ENCODE assay signal across 8 cellular contexts in the genomic region with DNA sequence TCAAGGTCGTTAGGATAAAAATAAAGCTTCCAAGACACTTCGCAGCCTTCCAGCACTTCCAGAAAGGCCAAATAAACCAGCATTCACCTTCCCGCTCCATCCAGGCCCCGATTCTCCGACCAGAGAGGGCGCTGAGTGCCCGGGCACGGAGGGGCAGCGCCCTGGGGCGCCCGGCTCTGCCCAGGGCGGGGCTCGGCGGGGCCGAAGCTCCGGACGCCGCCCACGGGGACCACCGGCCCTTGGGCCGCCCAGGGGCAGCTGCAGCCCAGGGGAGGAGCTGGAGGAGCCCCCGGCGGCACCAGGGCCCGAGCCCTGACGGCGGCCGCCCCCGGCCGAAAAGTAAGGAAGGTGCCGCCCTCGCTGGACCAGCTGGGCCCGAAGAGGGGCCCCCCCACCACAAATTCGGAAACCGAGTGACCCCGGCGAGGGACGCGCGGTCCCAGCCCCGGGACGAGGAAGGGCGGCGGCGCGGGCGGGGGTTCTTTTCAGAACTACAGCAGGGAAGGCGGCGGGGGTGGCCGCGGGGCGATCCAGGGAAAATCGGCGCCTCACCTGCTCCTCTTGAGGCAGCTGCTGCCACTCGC. TPM values are rescaled to one million over a fixed set of nuclear protein-coding genes. Genes with fewer than 3 reads are reported as not detected.
DNase-seq lines count a peak whose midpoint lies in the region; ATAC-seq and TF ChIP-seq lines count a peak whose summit lies in the region.

No MANE protein-coding gene starts in this region.

- H3K4me2 ChIP-seq in BLaER1, result peak overlapping the region; percentile 87

- H3K36me3 ChIP-seq in BLaER1, result peaks cover 23% of the 10 kb centered on the region

- DNase-seq in OCI-M1 (lab: John Stamatoyannopoulos, UW), result peak; percentile 75
- peak; percentile 36 for DNase-seq in glutamatergic neuron
- DNase-seq in occipital lobe (lab: John Stamatoyannopoulos, UW), result peak; percentile 47
- DNase-seq in SK-N-DZ (ENCODE audit: low spot score), result no peak

- H3K9ac ChIP-seq in BLaER1, result peak overlapping the region; percentile 95

- H3K9me3 Mint-ChIP-seq in activated naive CD4-positive, alpha-beta T cell treated with anti-CD3 and anti-CD28 coated beads, Interleukin-2, amount 50 U/mL, for 24 hours, result no peaks in the 10 kb centered on the region
- H3K9me3 Mint-ChIP-seq in glutamatergic neuron (ENCODE audit: unreplicated experiment), result peaks cover 6% of the 10 kb centered on the region

- H3K9me3 ChIP-seq in BLaER1, result no peaks in the 10 kb centered on the region

- H3K4me3 ChIP-seq in BLaER1, result peak overlapping the region; percentile 85

- H3K27me3 ChIP-seq in BLaER1, result no peaks in the 10 kb centered on the region

- no peak for TF ChIP-seq CTCF in glutamatergic neuron (IDR thresholded peaks at IDR 0.05; ENCODE audit: partially characterized antibody, unreplicated experiment)

- peak overlapping the region; percentile 77 for H3K27ac Mint-ChIP-seq in activated naive CD4-positive, alpha-beta T cell treated with anti-CD3 and anti-CD28 coated beads, Interleukin-2, amount 50 U/mL, for 24 hours
- H3K27ac Mint-ChIP-seq in glutamatergic neuron (ENCODE audit: unreplicated experiment), result peak overlapping the region; percentile 3

- peaks cover 2% of the 10 kb centered on the region for H3K36me3 Mint-ChIP-seq in activated naive CD4-positive, alpha-beta T cell treated with anti-CD3 and anti-CD28 coated beads, Interleukin-2, amount 50 U/mL, for 24 hours
- H3K36me3 Mint-ChIP-seq in glutamatergic neuron (ENCODE audit: unreplicated experiment), result no peaks in the 10 kb centered on the region

- no peaks in the 10 kb centered on the region for H3K27me3 Mint-ChIP-seq in activated naive CD4-positive, alpha-beta T cell treated with anti-CD3 and anti-CD28 coated beads, Interleukin-2, amount 50 U/mL, for 24 hours
- peaks cover 4% of the 10 kb centered on the region for H3K27me3 Mint-ChIP-seq in glutamatergic neuron (ENCODE audit: unreplicated experiment)

- peak; percentile 44 for ATAC-seq in GM18867 (IDR thresholded peaks at IDR 0.05; ENCODE audit: unreplicated experiment)
- ATAC-seq in HG03139 (IDR thresholded peaks at IDR 0.05; ENCODE audit: unreplicated experiment), result peak; percentile 34

- H3K27ac ChIP-seq in BLaER1, result peak overlapping the region; percentile 93

- H4K20me1 ChIP-seq in BLaER1, result peaks cover 47% of the 10 kb centered on the region

- H3K4me1 ChIP-seq in BLaER1, result peaks cover 40% of the 10 kb centered on the region

- H3K4me3 Mint-ChIP-seq in activated naive CD4-positive, alpha-beta T cell treated with anti-CD3 and anti-CD28 coated beads, Interleukin-2, amount 50 U/mL, for 24 hours, result peak overlapping the region; percentile 84
- H3K4me3 Mint-ChIP-seq in glutamatergic neuron (ENCODE audit: unreplicated experiment), result peak overlapping the region; percentile 72

- H3K4me1 Mint-ChIP-seq in activated naive CD4-positive, alpha-beta T cell treated with anti-CD3 and anti-CD28 coated beads, Interleukin-2, amount 50 U/mL, for 24 hours, result peaks cover 32% of the 10 kb centered on the region
- peaks cover 3% of the 10 kb centered on the region for H3K4me1 Mint-ChIP-seq in glutamatergic neuron (ENCODE audit: low read depth, unreplicated experiment)

RNA-seq across cellular contexts. Expression of gene ATL3, which starts 0.3 kb away (rescaled TPM):
- total RNA-seq in glutamatergic neuron (ENCODE audit: unreplicated experiment), result 9.4 TPM
- 26.0 TPM for total RNA-seq in occipital lobe
- polyA plus RNA-seq in SK-N-DZ (2014; cell fraction: cytosol; rRNA removed), result 3.4 and 5.2 TPM in 2 replicates
- polyA plus RNA-seq in SK-N-DZ (2014; cell fraction: nucleus; rRNA removed), result 1.2 and 2.1 TPM in 2 replicates

RNA-seq across cellular contexts. Expression of gene RTN3, which starts 10.5 kb away (rescaled TPM):
- total RNA-seq in glutamatergic neuron (ENCODE audit: unreplicated experiment), result 338 TPM
- 207 TPM for total RNA-seq in occipital lobe
- 133 and 135 TPM in 2 replicates for polyA plus RNA-seq in SK-N-DZ (2014; cell fraction: cytosol; rRNA removed)
- 56.7 and 67.1 TPM in 2 replicates for polyA plus RNA-seq in SK-N-DZ (2014; cell fraction: nucleus; rRNA removed)

RNA-seq across cellular contexts. Expression of gene PLAAT3, which starts 56.6 kb away (rescaled TPM):
- total RNA-seq in glutamatergic neuron (ENCODE audit: unreplicated experiment) (43.6 TPM), occipital lobe (4.7 TPM)
- polyA plus RNA-seq in SK-N-DZ (2014; cell fraction: cytosol; rRNA removed), result not detected in 2 replicates
- polyA plus RNA-seq in SK-N-DZ (2014; cell fraction: nucleus; rRNA removed), result not detected in 2 replicates
